Comparison of ENCODE assay signal across 23 cellular contexts in genomic region chr9:96087669-96088299, GRCh38.
DNase-seq lines count a peak whose midpoint lies in the region; ATAC-seq, FAIRE-seq and TF ChIP-seq lines count a peak whose summit lies in the region.
"Had no signal": no experiment of that assay in that cellular context is flagged by ENCODE, and none has a peak within 500 bp of the region (broad histone marks: within the 10 kb centered on the region; RNA-seq: fewer than 3 reads in every experiment).

No MANE protein-coding gene starts in this region.

- H2AFZ ChIP-seq in GM23338, result 0 out of 2 replicates have a peak overlapping the region, but pooled peaks have one; percentile 73
- no peak overlapping the region for H2AFZ ChIP-seq in H1 (ENCODE audit: low read length)
- peak overlapping the region; percentile 21 for H2AFZ ChIP-seq in neural cell (ENCODE audit: low read depth, low read length)

- no peak overlapping the region for H4K91ac ChIP-seq in H1 (replicated peaks; ENCODE audit: insufficient read length, low read length)

- no peaks in the 10 kb centered on the region for H3K9me3 Mint-ChIP-seq in GM23338
- no peaks in the 10 kb centered on the region for H3K9me3 Mint-ChIP-seq in effector memory CD8-positive, alpha-beta T cell
- H3K9me3 Mint-ChIP-seq: natural killer cell had no signal

- no peaks in the 10 kb centered on the region for H3K79me1 ChIP-seq in H1 (ENCODE audit: low read depth, low read length)

- TF ChIP-seq POLR2A in H1 (IDR thresholded peaks at IDR 0.05; ENCODE audit: control extremely low read depth in 1 of 2, low read depth in 2 of 2, low read length in 2 of 2) (no peak), GM12892 (IDR thresholded peaks at IDR 0.05; ENCODE audit: low read depth, low read length) (no peak)

- H3K9me3 ChIP-seq in H1 (ENCODE audit: insufficient read depth in 2 of 2, low read depth in 1 of 2, low read length in 1 of 2) (no peaks in the 10 kb centered on the region), neural cell (ENCODE audit: low read length) (no peaks in the 10 kb centered on the region)
- H3K9me3 ChIP-seq: gastroesophageal sphincter, right lobe of liver had no signal

- no peak overlapping the region for H2BK120ac ChIP-seq in H1 (replicated peaks; ENCODE audit: low read depth, low read length)

- H3K79me2 ChIP-seq in GM23338 (replicated peaks; ENCODE audit: insufficient read depth), result no peaks in the 10 kb centered on the region
- H3K79me2 ChIP-seq in H1 (ENCODE audit: control insufficient read depth in 1 of 2, insufficient read depth in 2 of 2, low read length in 2 of 2), result no peaks in the 10 kb centered on the region
- H3K79me2 ChIP-seq in neural cell (replicated peaks; ENCODE audit: insufficient read depth, low read length), result no peaks in the 10 kb centered on the region

- CTCF ChIA-PET in H1 (lab: Charles Lee; ENCODE audit: partially characterized antibody), result interaction anchor here (1.0 kb wide), 2 partner anchors 14 to 17 kb away, joined by 3 to 5 read pairs; no protein-coding TSS in a partner anchor

- no peak overlapping the region for H3K4me3 ChIP-seq in GM23338
- H3K4me3 ChIP-seq in H1 (ENCODE audit: extremely low read depth in 1 of 4, insufficient read depth in 2 of 4, low read depth in 3 of 4, low read length in 4 of 4), result peak overlapping the region in 1 of 4 experiments; percentile 5; a peak in 1 of 8 replicates
- H3K4me3 ChIP-seq in neural cell (ENCODE audit: low read length), result no peak overlapping the region
- H3K4me3 ChIP-seq: gastroesophageal sphincter, right lobe of liver had no signal

- no peak overlapping the region for H2BK5ac ChIP-seq in H1 (ENCODE audit: low read depth, low read length)

- no peak overlapping the region for H2BK15ac ChIP-seq in H1 (ENCODE audit: low read length)

- H4K20me1 ChIP-seq in GM23338 (replicated peaks; ENCODE audit: insufficient read depth) (no peaks in the 10 kb centered on the region), H1 (replicated peaks in 1 of 2; ENCODE audit: control insufficient read depth in 1 of 2, insufficient read depth in 2 of 2, low read length in 2 of 2) (no peaks in the 10 kb centered on the region), neural cell (ENCODE audit: insufficient read depth) (no peaks in the 10 kb centered on the region)

- H3F3A ChIP-seq in GM23338 (replicated peaks; ENCODE audit: low read depth), result no peaks in the 10 kb centered on the region
- H3F3A ChIP-seq in neural cell (ENCODE audit: insufficient read depth, low read length, poor library complexity, severe bottlenecking), result no peaks in the 10 kb centered on the region

- peaks cover 3% of the 10 kb centered on the region for H3K27me3 Mint-ChIP-seq in GM23338 (ENCODE audit: insufficient read depth, low read depth, poor library complexity)
- peaks cover 22 to 25% of the 10 kb centered on the region in 2 donors for H3K27me3 Mint-ChIP-seq in effector memory CD8-positive, alpha-beta T cell

- H3K27ac ChIP-seq in GM23338 (ENCODE audit: low read depth), result no peak overlapping the region
- no peak overlapping the region for H3K27ac ChIP-seq in H1 (ENCODE audit: low read depth, low read length)
- no peak overlapping the region for H3K27ac ChIP-seq in neural cell (ENCODE audit: low read length)
- H3K27ac ChIP-seq: gastroesophageal sphincter, right lobe of liver had no signal

- no peak overlapping the region for H3K4ac ChIP-seq in H1 (replicated peaks; ENCODE audit: insufficient read length, low read depth, low read length)

- TF ChIP-seq EP300 in H1 (IDR thresholded peaks at IDR 0.05; ENCODE audit: borderline replicate concordance in 1 of 2, low read depth in 2 of 2, low read length in 2 of 2) (no peak), neural cell (conservative IDR thresholded peaks at IDR 0.05; ENCODE audit: poor library complexity, severe bottlenecking) (no peak)

- no peaks in the 10 kb centered on the region for H3K23me2 ChIP-seq in H1 (ENCODE audit: low read depth, low read length)

- H3K9ac ChIP-seq in H1 (replicated peaks in 1 of 4; ENCODE audit: extremely low read depth in 1 of 4, low read depth in 3 of 4, low read length in 3 of 4) (no peak overlapping the region), neural cell (ENCODE audit: low read length) (no peak overlapping the region)

- H3K4me3 Mint-ChIP-seq in GM23338, result no peak overlapping the region
- no peak overlapping the region for H3K4me3 Mint-ChIP-seq in effector memory CD8-positive, alpha-beta T cell
- H3K4me3 Mint-ChIP-seq: activated B cell treated with CpG ODN at 0.5 μM for 24 hours; CD14-positive monocyte; natural killer cell; stimulated activated naive B cell treated with anti-CD40 and anti-IgM and Interleukin-4, amounts not matched to agents 10 μg/mL and 1 μg/mL and 100 μg/mL, for 72 hours had no signal

- TF ChIP-seq RAD21 in H1 (IDR thresholded peaks at IDR 0.05 in 1 of 2, conservative IDR thresholded peaks at IDR 0.05 in 1 of 2; ENCODE audit: low read depth in 2 of 2, low read length in 2 of 2), result no peak
- no peak for TF ChIP-seq RAD21 in neural cell (conservative IDR thresholded peaks at IDR 0.05)

- H3K18ac ChIP-seq in H1 (ENCODE audit: extremely low read depth, low read length), result no peak overlapping the region

- peak overlapping the region; percentile 49; the same call in 1 of the 2 replicates for H3K4me2 ChIP-seq in GM23338
- H3K4me2 ChIP-seq in H1 (ENCODE audit: insufficient read depth in 1 of 2, low read depth in 2 of 2, low read length in 2 of 2), result peak overlapping the region; percentile 37 to 43
- peak overlapping the region; percentile 19 for H3K4me2 ChIP-seq in neural cell (ENCODE audit: low read length)

- H3K4me1 ChIP-seq in GM23338 (ENCODE audit: insufficient read depth) (peaks cover 14% of the 10 kb centered on the region), H1 (replicated peaks in 1 of 4; ENCODE audit: control insufficient read depth in 3 of 4, insufficient read depth in 4 of 4, low read length in 3 of 4) (peaks cover 4 to 13% (median 10%) of the 10 kb centered on the region in 4 experiments)
- H3K4me1 ChIP-seq: gastroesophageal sphincter, right lobe of liver had no signal

- no peak overlapping the region for H3K27ac Mint-ChIP-seq in GM23338
- no peak overlapping the region for H3K27ac Mint-ChIP-seq in effector memory CD8-positive, alpha-beta T cell
- H3K27ac Mint-ChIP-seq: activated B cell treated with CpG ODN at 0.5 μM for 24 hours; natural killer cell; stimulated activated naive B cell treated with anti-CD40 and anti-IgM and Interleukin-4, amounts not matched to agents 10 μg/mL and 1 μg/mL and 100 μg/mL, for 72 hours had no signal

- 46% methylated on average over 10 of the region's 10 CpGs; no CpG with 5 or more reads in 1 of the 2 experiments for WGBS in H1 (ENCODE audit: extremely low coverage in 1 of 2, insufficient coverage in 1 of 2, insufficient read length in 1 of 2, insufficient replicate concordance in 2 of 2, low coverage in 1 of 2, low lambda C conversion rate in 2 of 2, missing lambda C conversion rate in 1 of 2), 2 experiments

- no peak overlapping the region for H2BK12ac ChIP-seq in H1 (ENCODE audit: low read depth, low read length)

- FAIRE-seq in H1 (lab: Jason Lieb, UNC), result no peak
- FAIRE-seq in frontal cortex (lab: Jason Lieb, UNC), result no peak
- no peak for FAIRE-seq in GM12892 (lab: Jason Lieb, UNC)
- FAIRE-seq: endometrium, urothelium cell line had no signal

- H3K36me3 ChIP-seq in GM23338 (ENCODE audit: insufficient read depth) (no peaks in the 10 kb centered on the region), H1 (ENCODE audit: control insufficient read depth in 2 of 4, insufficient read depth in 4 of 4, low read length in 3 of 4) (no peaks in the 10 kb centered on the region), neural cell (ENCODE audit: insufficient read depth, low read length) (no peaks in the 10 kb centered on the region)
- H3K36me3 ChIP-seq: gastroesophageal sphincter, right lobe of liver had no signal

- H3K27me3 ChIP-seq in GM23338 (ENCODE audit: insufficient read depth) (no peaks in the 10 kb centered on the region), H1 (replicated peaks in 1 of 4; ENCODE audit: control insufficient read depth in 3 of 4, extremely low read depth in 1 of 4, insufficient read depth in 3 of 4, low read length in 3 of 4) (no peaks in the 10 kb centered on the region), neural cell (ENCODE audit: insufficient read depth, low read depth, low read length) (no peaks in the 10 kb centered on the region)
- H3K27me3 ChIP-seq: right lobe of liver had no signal

- POLR2A ChIA-PET in H1 (lab: Charles Lee; ENCODE audit: partially characterized antibody), result no interaction called here

- no peak overlapping the region for H4K5ac ChIP-seq in H1 (ENCODE audit: insufficient read length, low read depth, low read length)

- H2AK5ac ChIP-seq in H1 (ENCODE audit: low read depth, low read length), result no peak overlapping the region

- DNase-seq in GM23338 (ENCODE audit: low spot score), result peak; percentile 67
- DNase-seq in NCI-H1417 (lab: John Stamatoyannopoulos, UW), result peak in 2 of 3 experiments; percentile 72 to 91
- peak in 1 of 2 experiments; percentile 19 for DNase-seq in H1 (ENCODE audit: low read depth in 1 of 2, low spot score in 2 of 2)
- no peak for DNase-seq in frontal cortex (ENCODE audit: low spot score in 2 of 2)
- no peak for DNase-seq in effector memory CD8-positive, alpha-beta T cell
- no peak for DNase-seq in GM12892 (ENCODE audit: insufficient read length)
- DNase-seq: activated B cell treated with CpG ODN at 0.5 μM for 24 hours; activated T-cell treated with anti-CD3 and anti-CD28 coated beads for 4 hours; GDM1; KBM-7; left cardiac atrium; natural killer cell; NCI-H187 treated with DMSO at 0.1 percent for 48 hours; right lobe of liver; stimulated activated naive B cell treated with anti-CD40 and anti-IgM and Interleukin-4, amounts not matched to agents 10 μg/mL and 1 μg/mL and 100 μg/mL, for 72 hours; SW 1271 had no signal

- H3K4me1 Mint-ChIP-seq in GM23338, result peaks cover 11% of the 10 kb centered on the region
- peaks cover 0 to 2% of the 10 kb centered on the region in 2 donors for H3K4me1 Mint-ChIP-seq in effector memory CD8-positive, alpha-beta T cell (ENCODE audit: low read depth in 2 of 2)
- H3K4me1 Mint-ChIP-seq: activated B cell treated with CpG ODN at 0.5 μM for 24 hours; CD14-positive monocyte; stimulated activated naive B cell treated with anti-CD40 and anti-IgM and Interleukin-4, amounts not matched to agents 10 μg/mL and 1 μg/mL and 100 μg/mL, for 72 hours had no signal

- no peak overlapping the region for H3K23ac ChIP-seq in H1 (ENCODE audit: insufficient read length)

- H3K56ac ChIP-seq in H1 (replicated peaks; ENCODE audit: insufficient read length, low read depth, low read length), result no peak overlapping the region

- H4K8ac ChIP-seq in H1 (ENCODE audit: extremely low read depth, insufficient read depth, low read length), result no peak overlapping the region

- H3K9me2 ChIP-seq in GM23338 (ENCODE audit: insufficient read depth) (peaks cover 8% of the 10 kb centered on the region; the same call in 1 of the 2 replicates), neural cell (ENCODE audit: insufficient read depth, low read length) (no peaks in the 10 kb centered on the region)

- ATAC-seq in GM23338 (peak; percentile 92), GM21447 (IDR thresholded peaks at IDR 0.05; ENCODE audit: unreplicated experiment) (no peak)
- no peak for ATAC-seq in effector memory CD8-positive, alpha-beta T cell (replicated peaks)
- ATAC-seq: gastroesophageal sphincter; left cardiac atrium; natural killer cell; Panc1; stimulated activated naive B cell treated with anti-CD40 and anti-IgM and Interleukin-4, amounts not matched to agents 10 μg/mL and 1 μg/mL and 100 μg/mL, for 72 hours had no signal

- no peak overlapping the region for H2BK20ac ChIP-seq in H1 (ENCODE audit: low read length)

- no peaks in the 10 kb centered on the region for H3K36me3 Mint-ChIP-seq in GM23338 (ENCODE audit: low read depth)
- H3K36me3 Mint-ChIP-seq in effector memory CD8-positive, alpha-beta T cell (ENCODE audit: insufficient read depth), result no peaks in the 10 kb centered on the region
- H3K36me3 Mint-ChIP-seq: CD14-positive monocyte; natural killer cell; stimulated activated naive B cell treated with anti-CD40 and anti-IgM and Interleukin-4, amounts not matched to agents 10 μg/mL and 1 μg/mL and 100 μg/mL, for 72 hours had no signal

- H3K14ac ChIP-seq in H1 (ENCODE audit: insufficient read length), result no peak overlapping the region

- TF ChIP-seq CTCF in GM23338 (conservative IDR thresholded peaks at IDR 0.05; ENCODE audit: low read depth in 2 of 2) (no peak), H1 (IDR thresholded peaks at IDR 0.05; ENCODE audit: control extremely low read depth in 1 of 3, insufficient read depth in 1 of 3, low read depth in 1 of 3, low read length in 3 of 3) (no peak), neural cell (IDR thresholded peaks at IDR 0.05; ENCODE audit: poor library complexity, severe bottlenecking) (no peak)

Comparison
In these comparisons a context has a peak if more than half of its experiments do, and no peak if none do; other contexts are left out.
1. DNase-seq: peak in GM23338 (single experiment) and NCI-H1417 (2 of 3); none in frontal cortex (0 of 2), effector memory CD8-positive, alpha-beta T cell (0 of 3) and GM12892 (single experiment).
2. Peak in every context shown above with its lines, with median percentiles within 50 percentile points of each other: H3K4me2 ChIP-seq.